9 cellular contexts compared by ENCODE assay signal in genomic region chr1:160618763-160619274, GRCh38. TPM values are rescaled to one million over a fixed set of nuclear protein-coding genes. Genes with fewer than 3 reads are reported as not detected.
DNase-seq lines count a peak whose midpoint lies in the region; ATAC-seq and TF ChIP-seq lines count a peak whose summit lies in the region.
"Had no signal": no experiment of that assay in that cellular context is flagged by ENCODE, and none has a peak within 500 bp of the region (broad histone marks: within the 10 kb centered on the region; RNA-seq: fewer than 3 reads in every experiment).

No MANE protein-coding gene starts in this region.

- H3K36me3 ChIP-seq in body of pancreas (replicated peaks in 1 of 2; ENCODE audit: insufficient read depth in 1 of 2, low read depth in 2 of 2), result no peaks in the 10 kb centered on the region

- TF ChIP-seq CTCF in body of pancreas (IDR thresholded peaks at IDR 0.05) (peak in 5 of 7 experiments; percentile 14 to 37 (median 28)), retinal pigment epithelial cell (conservative IDR thresholded peaks at IDR 0.05; ENCODE audit: low read depth, low read length) (peak; percentile 50)

- POLR2A ChIA-PET in activated CD4-positive, alpha-beta T cell treated with anti-CD3 and anti-CD28 coated beads for 36 hours (lab: Charles Lee), result interaction anchor here (0.6 to 1.0 kb wide), 5 partner anchors 9 to 175 kb away, joined by 3 to 6 read pairs (median 3); partner anchors contain the start of gene SLAMF1

- H3K27me3 ChIP-seq in body of pancreas, result no peaks in the 10 kb centered on the region

- TF ChIP-seq POLR2A in body of pancreas (IDR thresholded peaks at IDR 0.05), result no peak

- H3K4me3 Mint-ChIP-seq in activated CD4-positive, alpha-beta T cell treated with anti-CD3 and anti-CD28 coated beads for 36 hours, result no peak overlapping the region

- no peak overlapping the region for H3K27ac ChIP-seq in body of pancreas

- ATAC-seq in activated CD4-positive, alpha-beta T cell treated with anti-CD3 and anti-CD28 coated beads for 36 hours, result no peak
- ATAC-seq in body of pancreas (no peak), HG02678 (IDR thresholded peaks at IDR 0.05; ENCODE audit: unreplicated experiment) (no peak), HG02763 (IDR thresholded peaks at IDR 0.05; ENCODE audit: unreplicated experiment) (no peak)

- H3K27me3 Mint-ChIP-seq in activated CD4-positive, alpha-beta T cell treated with anti-CD3 and anti-CD28 coated beads for 36 hours, result no peaks in the 10 kb centered on the region

- H3K4me1 ChIP-seq in body of pancreas, result no peaks in the 10 kb centered on the region

- H3K36me3 Mint-ChIP-seq in activated CD4-positive, alpha-beta T cell treated with anti-CD3 and anti-CD28 coated beads for 36 hours (ENCODE audit: low read depth), result peaks cover 84% of the 10 kb centered on the region

- H3K4me1 Mint-ChIP-seq in activated CD4-positive, alpha-beta T cell treated with anti-CD3 and anti-CD28 coated beads for 36 hours, result peaks cover 60% of the 10 kb centered on the region

- CTCF ChIA-PET in activated CD4-positive, alpha-beta T cell treated with anti-CD3 and anti-CD28 coated beads for 36 hours (lab: Charles Lee), result interaction anchor here (0.6 to 5.1 kb wide), 36 partner anchors 8 to 275 kb away, joined by 3 to 65 read pairs (median 5); partner anchors contain the start of genes SLAMF1 and SLAMF7

- no peak overlapping the region for H3K4me3 ChIP-seq in body of pancreas
- H3K4me3 ChIP-seq in retinal pigment epithelial cell (ENCODE audit: low read length), result no peak overlapping the region

- no peaks in the 10 kb centered on the region for H3K9me3 ChIP-seq in body of pancreas

- H3K9me3 Mint-ChIP-seq in activated CD4-positive, alpha-beta T cell treated with anti-CD3 and anti-CD28 coated beads for 36 hours (ENCODE audit: low read depth), result peaks cover 7% of the 10 kb centered on the region

- DNase-seq in activated CD4-positive, alpha-beta T cell treated with anti-CD3 and anti-CD28 coated beads for 36 hours, result peak; percentile 65
- no peak for DNase-seq in activated CD4-positive, alpha-beta T cell treated with anti-CD3 and anti-CD28 coated beads, Interleukin-2, amount 50 U/mL, for 4 hours
- DNase-seq in NCI-H69 (lab: John Stamatoyannopoulos, UW) (peak; percentile 29), body of pancreas (no peak), retinal pigment epithelial cell (ENCODE audit: low read depth) (no peak), occipital lobe (lab: John Stamatoyannopoulos, UW) (no peak)
- DNase-seq: T1000 had no signal

- WGBS in body of pancreas, 2 donors, result 85 to 89% methylated on average over 3 of the region's 3 CpGs

- intact Hi-C loops in activated CD4-positive, alpha-beta T cell treated with anti-CD3 and anti-CD28 coated beads for 36 hours (cut with DNase I, micrococcal nuclease), result loop anchor here (1.0 to 2.0 kb wide), 2 partner anchors 38 to 276 kb away; partner anchors contain the start of genes COPA (in 1 of the 2) and NCSTN (in 1 of the 2)
- intact Hi-C loops in body of pancreas (cut with DNase I), result no loop called here

- H3K27ac Mint-ChIP-seq in activated CD4-positive, alpha-beta T cell treated with anti-CD3 and anti-CD28 coated beads for 36 hours, result peak overlapping the region; percentile 71

RNA-seq across cellular contexts. Expression of gene SLAMF1, which starts 28.0 kb away (rescaled TPM):
- total RNA-seq in activated CD4-positive, alpha-beta T cell treated with anti-CD3 and anti-CD28 coated beads for 36 hours, result 100 to 1,000 TPM; 103 to 108 TPM
- not detected for total RNA-seq in body of pancreas
- not detected for total RNA-seq in occipital lobe

RNA-seq across cellular contexts. Expression of gene CD84, which starts 39.5 kb away (rescaled TPM):
- total RNA-seq in activated CD4-positive, alpha-beta T cell treated with anti-CD3 and anti-CD28 coated beads for 36 hours, result 10 to 100 TPM; 14.8 to 17.8 TPM
- 1 to 10 TPM; 3.0 to 7.0 TPM for total RNA-seq in body of pancreas
- 2.2 TPM for total RNA-seq in occipital lobe

Comparison
In these comparisons a context has a peak if more than half of its experiments do, and no peak if none do; other contexts are left out.
1. DNase-seq: peak in activated CD4-positive, alpha-beta T cell treated with anti-CD3 and anti-CD28 coated beads for 36 hours (single experiment) and NCI-H69 (single experiment); none in activated CD4-positive, alpha-beta T cell treated with anti-CD3 and anti-CD28 coated beads, Interleukin-2, amount 50 U/mL, for 4 hours (0 of 2), body of pancreas (0 of 4), retinal pigment epithelial cell (single experiment) and occipital lobe (single experiment).
2. RNA of gene SLAMF1, which starts 28.0 kb away (total RNA-seq): 103 to 108 TPM in activated CD4-positive, alpha-beta T cell treated with anti-CD3 and anti-CD28 coated beads for 36 hours; not detected in body of pancreas and not detected in occipital lobe (single experiment); every median in the first group is over 10 times any median in the second.